In genomic region chr5:132812949-132813598, GRCh38 we compare ENCODE assay signal across 8 cellular contexts. TPM values are rescaled to one million over a fixed set of nuclear protein-coding genes. Genes with fewer than 3 reads are reported as not detected.
DNase-seq lines count a peak whose midpoint lies in the region; ATAC-seq, FAIRE-seq and TF ChIP-seq lines count a peak whose summit lies in the region.

Gene SOWAHA, plus strand, starts transcription at chr5:132813302. Its CDS starts 320 bp downstream, at chr5:132813622.

- H3K27ac ChIP-seq in PC-3 (ENCODE audit: low read length), result no peak within 1 kb of the TSS
- H3K27ac ChIP-seq in H1 (ENCODE audit: low read depth, low read length), result no peak within 1 kb of the TSS
- H3K27ac ChIP-seq in neural cell (ENCODE audit: low read length), result no peak within 1 kb of the TSS

- no peak within 1 kb of the TSS for H2BK20ac ChIP-seq in H1 (ENCODE audit: low read length)

- no peak within 1 kb of the TSS for H2BK120ac ChIP-seq in H1 (replicated peaks; ENCODE audit: low read depth, low read length)

- H3K4me1 ChIP-seq in PC-3 (ENCODE audit: insufficient read depth, low read length) (peaks cover 5% of the 10 kb centered on the region; the same call in 1 of the 2 replicates), H1 (replicated peaks in 1 of 4; ENCODE audit: control insufficient read depth in 3 of 4, insufficient read depth in 4 of 4, low read length in 3 of 4) (peaks cover 0 to 3% (median 0%) of the 10 kb centered on the region in 4 experiments; a peak in 1 of 7 replicates)

- no peak within 1 kb of the TSS for H3K14ac ChIP-seq in H1 (ENCODE audit: insufficient read length)

- H3K9me2 ChIP-seq in PC-3 (replicated peaks; ENCODE audit: low read length), result no peaks in the 10 kb centered on the region
- no peaks in the 10 kb centered on the region for H3K9me2 ChIP-seq in neural cell (ENCODE audit: insufficient read depth, low read length)

- H3K18ac ChIP-seq in H1 (ENCODE audit: extremely low read depth, low read length), result no peak within 1 kb of the TSS; the same call in 1 of the 2 replicates

- BruUV-seq in PC-3 (replicated peaks; lab: Mats Ljungman, UMichigan), result no TSS peak

- no peaks in the 10 kb centered on the region for H3K79me1 ChIP-seq in H1 (ENCODE audit: low read depth, low read length)

- H3K23ac ChIP-seq in H1 (ENCODE audit: insufficient read length), result no peak within 1 kb of the TSS

- 10% methylated on average over 31 of the region's 66 CpGs; no CpG with 5 or more reads in 1 of the 2 experiments for WGBS in H1 (ENCODE audit: extremely low coverage in 1 of 2, insufficient coverage in 1 of 2, insufficient read length in 1 of 2, insufficient replicate concordance in 2 of 2, low coverage in 1 of 2, low lambda C conversion rate in 2 of 2, missing lambda C conversion rate in 1 of 2), 2 experiments

- CTCF ChIA-PET in PC-3 (lab: Charles Lee) (interaction anchor here (0.6 kb wide), 1 partner anchor 58 kb away, joined by 5 read pairs; no protein-coding TSS in a partner anchor), H1 (lab: Charles Lee; ENCODE audit: partially characterized antibody) (interaction anchor here (0.7 to 3.2 kb wide), 6 partner anchors 10 to 61 kb away, joined by 3 to 19 read pairs (median 6); partner anchors contain the start of genes GDF9 and UQCRQ)

- no peak for TF ChIP-seq CTCF in PC-3 (conservative IDR thresholded peaks at IDR 0.05; ENCODE audit: low read depth, low read length)
- TF ChIP-seq CTCF in H1 (IDR thresholded peaks at IDR 0.05; ENCODE audit: control extremely low read depth in 1 of 3, insufficient read depth in 1 of 3, low read depth in 1 of 3, low read length in 3 of 3), result no peak
- no peak for TF ChIP-seq CTCF in neural cell (IDR thresholded peaks at IDR 0.05; ENCODE audit: poor library complexity, severe bottlenecking)

- peak; percentile 8 for DNase-seq in activated CD4-positive, alpha-beta T cell treated with anti-CD3 and anti-CD28 coated beads for 48 hours
- DNase-seq in activated CD4-positive, alpha-beta T cell treated with anti-CD3 and anti-CD28 coated beads for 4 hours, result no peak
- DNase-seq in PC-3 (no peak), H1 (ENCODE audit: low read depth in 1 of 2, low spot score in 2 of 2) (no peak), HCEC 1CT (no peak), cortex of kidney (lab: John Stamatoyannopoulos, UW) (no peak)

- no peak within 1 kb of the TSS for H2BK5ac ChIP-seq in H1 (ENCODE audit: low read depth, low read length)

- ATAC-seq in PC-3 (peak; percentile 46), HG03097 (IDR thresholded peaks at IDR 0.05; ENCODE audit: low FRiP score, unreplicated experiment) (no peak)

- H3K23me2 ChIP-seq in H1 (ENCODE audit: low read depth, low read length), result peaks cover 4% of the 10 kb centered on the region; the same call in 1 of the 2 replicates

- H3K27me3 ChIP-seq in PC-3 (ENCODE audit: low read length) (no peaks in the 10 kb centered on the region), H1 (replicated peaks in 1 of 4; ENCODE audit: control insufficient read depth in 3 of 4, extremely low read depth in 1 of 4, insufficient read depth in 3 of 4, low read length in 3 of 4) (peaks cover 34 to 54% (median 46%) of the 10 kb centered on the region in 4 experiments), neural cell (ENCODE audit: insufficient read depth, low read depth, low read length) (peaks cover 41% of the 10 kb centered on the region)

- peak within 1 kb of the TSS; percentile 81 for H3K4me2 ChIP-seq in PC-3 (ENCODE audit: low read length)
- H3K4me2 ChIP-seq in H1 (ENCODE audit: insufficient read depth in 1 of 2, low read depth in 2 of 2, low read length in 2 of 2), result peak within 1 kb of the TSS; percentile 31 to 68; a peak in 3 of 4 replicates
- peak within 1 kb of the TSS; percentile 81 for H3K4me2 ChIP-seq in neural cell (ENCODE audit: low read length)

- no peak within 1 kb of the TSS for H3K4ac ChIP-seq in H1 (replicated peaks; ENCODE audit: insufficient read length, low read depth, low read length)

- H3F3A ChIP-seq in PC-3 (ENCODE audit: low read length, unreplicated experiment), result no peaks in the 10 kb centered on the region
- no peaks in the 10 kb centered on the region for H3F3A ChIP-seq in neural cell (ENCODE audit: insufficient read depth, low read length, poor library complexity, severe bottlenecking)

- H4K91ac ChIP-seq in H1 (replicated peaks; ENCODE audit: insufficient read length, low read length), result no peak within 1 kb of the TSS

- H4K8ac ChIP-seq in H1 (ENCODE audit: extremely low read depth, insufficient read depth, low read length), result peak within 1 kb of the TSS; percentile 21; the same call in 1 of the 2 replicates

- no peak within 1 kb of the TSS for H2BK12ac ChIP-seq in H1 (ENCODE audit: low read depth, low read length)

- no peak within 1 kb of the TSS for H3K9ac ChIP-seq in PC-3 (ENCODE audit: low read length)
- no peak within 1 kb of the TSS for H3K9ac ChIP-seq in H1 (replicated peaks in 1 of 4; ENCODE audit: extremely low read depth in 1 of 4, low read depth in 3 of 4, low read length in 3 of 4)
- peak within 1 kb of the TSS; percentile 52 for H3K9ac ChIP-seq in neural cell (ENCODE audit: low read length)

- H3K9me3 ChIP-seq in PC-3 (ENCODE audit: low read length) (no peaks in the 10 kb centered on the region), H1 (ENCODE audit: insufficient read depth in 2 of 2, low read depth in 1 of 2, low read length in 1 of 2) (peaks cover 0 to 9% of the 10 kb centered on the region in 2 experiments; a peak in 2 of 4 replicates), neural cell (ENCODE audit: low read length) (peaks cover 5% of the 10 kb centered on the region)

- H3K56ac ChIP-seq in H1 (replicated peaks; ENCODE audit: insufficient read length, low read depth, low read length), result no peak within 1 kb of the TSS

- TF ChIP-seq POLR2A in H1 (IDR thresholded peaks at IDR 0.05; ENCODE audit: control extremely low read depth in 1 of 2, low read depth in 2 of 2, low read length in 2 of 2), result no peak

- no peak for FAIRE-seq in H1 (lab: Jason Lieb, UNC)

- intact Hi-C loops in PC-3 (cut with micrococcal nuclease), result no loop called here

- H3K79me2 ChIP-seq in PC-3 (ENCODE audit: low read length) (no peaks in the 10 kb centered on the region), H1 (ENCODE audit: control insufficient read depth in 1 of 2, insufficient read depth in 2 of 2, low read length in 2 of 2) (no peaks in the 10 kb centered on the region), neural cell (replicated peaks; ENCODE audit: insufficient read depth, low read length) (no peaks in the 10 kb centered on the region)

- TF ChIP-seq RAD21 in H1 (IDR thresholded peaks at IDR 0.05 in 1 of 2, conservative IDR thresholded peaks at IDR 0.05 in 1 of 2; ENCODE audit: low read depth in 2 of 2, low read length in 2 of 2) (no peak), neural cell (conservative IDR thresholded peaks at IDR 0.05) (no peak)

- POLR2A ChIA-PET in PC-3 (lab: Charles Lee; ENCODE audit: unreplicated experiment), result no interaction called here
- POLR2A ChIA-PET in H1 (lab: Charles Lee; ENCODE audit: partially characterized antibody), result interaction anchor here (1.1 to 3.2 kb wide), 5 partner anchors 10 to 53 kb away, joined by 4 to 30 read pairs (median 5); partner anchors contain the start of genes GDF9, SHROOM1 and UQCRQ

- H2AK5ac ChIP-seq in H1 (ENCODE audit: low read depth, low read length), result no peak within 1 kb of the TSS

- no peak within 1 kb of the TSS for H2BK15ac ChIP-seq in H1 (ENCODE audit: low read length)

- no peaks in the 10 kb centered on the region for H4K20me1 ChIP-seq in PC-3 (ENCODE audit: low read length)
- peaks cover 0 to 5% of the 10 kb centered on the region in 2 experiments for H4K20me1 ChIP-seq in H1 (replicated peaks in 1 of 2; ENCODE audit: control insufficient read depth in 1 of 2, insufficient read depth in 2 of 2, low read length in 2 of 2)
- H4K20me1 ChIP-seq in neural cell (ENCODE audit: insufficient read depth), result no peaks in the 10 kb centered on the region

- TF ChIP-seq EP300 in H1 (IDR thresholded peaks at IDR 0.05; ENCODE audit: borderline replicate concordance in 1 of 2, low read depth in 2 of 2, low read length in 2 of 2) (no peak), neural cell (conservative IDR thresholded peaks at IDR 0.05; ENCODE audit: poor library complexity, severe bottlenecking) (no peak)

- H3K36me3 ChIP-seq in PC-3 (ENCODE audit: low read depth, low read length), result no peaks in the 10 kb centered on the region
- H3K36me3 ChIP-seq in H1 (ENCODE audit: control insufficient read depth in 2 of 4, insufficient read depth in 4 of 4, low read length in 3 of 4), result peaks cover 0 to 4% (median 0%) of the 10 kb centered on the region in 4 experiments; a peak in 1 of 8 replicates
- H3K36me3 ChIP-seq in neural cell (ENCODE audit: insufficient read depth, low read length), result no peaks in the 10 kb centered on the region

- no peak within 1 kb of the TSS for H4K5ac ChIP-seq in H1 (ENCODE audit: insufficient read length, low read depth, low read length)

- H2AFZ ChIP-seq in PC-3 (ENCODE audit: low read length) (peak within 1 kb of the TSS; percentile 71), H1 (ENCODE audit: low read length) (no peak within 1 kb of the TSS), neural cell (ENCODE audit: low read depth, low read length) (no peak within 1 kb of the TSS)

- H3K4me3 ChIP-seq in PC-3 (ENCODE audit: low read length) (peak within 1 kb of the TSS; percentile 64), H1 (ENCODE audit: extremely low read depth in 1 of 4, insufficient read depth in 2 of 4, low read depth in 3 of 4, low read length in 4 of 4) (peak within 1 kb of the TSS; percentile 10 to 52 (median 28); a peak in 7 of 8 replicates), neural cell (ENCODE audit: low read length) (peak within 1 kb of the TSS; percentile 65)

TF ChIP-seq in H1, 55 proteins besides CTCF, POLR2A, EP300 and RAD21 (continues in another document):
- TF ChIP-seq TEAD4 (IDR thresholded peaks at IDR 0.05; ENCODE audit: low read depth, low read length) (no peak), SIX5 (IDR thresholded peaks at IDR 0.05; ENCODE audit: low read depth, low read length) (no peak)

TF ChIP-seq in neural cell, 6 proteins besides CTCF, POLR2A, EP300 and RAD21:
- TF ChIP-seq POLR2AphosphoS5 (IDR thresholded peaks at IDR 0.05) (peak; percentile 28), MXI1 (conservative IDR thresholded peaks at IDR 0.05; ENCODE audit: poor library complexity, severe bottlenecking) (no peak)
TF ChIP-seq in neural cell: peak in this region for 1.

RNA-seq across cellular contexts. Expression of gene SOWAHA, which starts in this region (rescaled TPM):
- 0.04 TPM in 1 of 2 replicates, not detected in the other for total RNA-seq in PC-3 (2014; rRNA removed)
- 0.09 and 0.10 TPM in 2 replicates for total RNA-seq in H1 (2021; fragmentation: NEBNext Ultra II Directional; extraction: Animal tissue kit (Norgen Biotek cat#: 25700))
- polyA plus RNA-seq in H1 (2011; rRNA removed) (0.11 and 0.17 TPM in 2 replicates), neural cell (23.4 and 26.9 TPM in 2 replicates)
- polyA plus RNA-seq in H1 (2011; cell fraction: cytosol; rRNA removed), result 0.06 TPM
- polyA plus RNA-seq in H1 (2011; cell fraction: nucleus; rRNA removed), result 0.11 TPM
- polyA plus RNA-seq in H1 (2012, experiment 1 of 2), result 0.05 to 0.13 TPM in 2 of 4 replicates, not detected in the others
- polyA plus RNA-seq in H1 (2012, experiment 2 of 2), result not detected
- 0.06 TPM for polyA plus RNA-seq in H1 (2013, experiment 1 of 2)
- polyA plus RNA-seq in H1 (2013, experiment 2 of 2), result 0.06 TPM
- 0.06 TPM in 1 of 2 replicates, not detected in the other for polyA minus RNA-seq in H1 (2011; rRNA and poly(A)+ RNA removed)
- polyA minus RNA-seq in H1 (2011; cell fraction: cytosol; rRNA and poly(A)+ RNA removed), result not detected
- 0.20 TPM for polyA minus RNA-seq in H1 (2011; cell fraction: nucleus; rRNA and poly(A)+ RNA removed)
- 16.8 and 17.8 TPM in 2 replicates for polyA minus RNA-seq in neural cell

Comparison
In these comparisons a context has a peak if more than half of its experiments do, and no peak if none do; other contexts are left out.
1. RNA of gene SOWAHA (polyA plus RNA-seq): 23.4 to 26.9 TPM in neural cell; 0.05 to 0.17 TPM in H1; every median in the first group is over 10 times any median in the second.
2. Peak in ATAC-seq, H3K4me3 ChIP-seq and H3K4me2 ChIP-seq in PC-3; RNA of the gene not detected or under 1 TPM.
3. Peak in every context shown above with its lines, with median percentiles within 50 percentile points of each other: H3K4me2 ChIP-seq and H3K4me3 ChIP-seq.